Comparison of ENCODE assay signal across 16 cellular contexts in genomic region chr9:127366594-127366993, GRCh38.
"Had no signal": no experiment of that assay in that cellular context is flagged by ENCODE, and none has a peak within 500 bp of the region (broad histone marks: within the 10 kb centered on the region; RNA-seq: fewer than 3 reads in every experiment).

No MANE protein-coding gene starts in this region.

- H3K4me3 ChIP-seq: esophagus muscularis mucosa, lung, psoas muscle, right lobe of liver, SK-N-MC, smooth muscle cell, tibial artery had no signal

- DNase-seq: activated CD4-positive, alpha-beta memory T cell treated with anti-CD3 and anti-CD28 coated beads for 36 hours; activated CD4-positive, alpha-beta T cell treated with anti-CD3 and anti-CD28 coated beads for 36 hours; activated naive CD8-positive, alpha-beta T cell treated with anti-CD3 and anti-CD28 coated beads for 36 hours; activated T-cell treated with anti-CD3 and anti-CD28 coated beads for 4 hours; amniotic stem cell; cortex of kidney; effector CD4-positive, alpha-beta T cell; psoas muscle; right lobe of liver; stimulated activated CD4-positive, alpha-beta T cell treated with anti-CD3 and anti-CD28 coated beads, Interleukin-4, amount 100 ng/mL, for 4 hours; tibial artery had no signal

- ATAC-seq: activated CD4-positive, alpha-beta T cell treated with anti-CD3 and anti-CD28 coated beads for 36 hours; psoas muscle; right lobe of liver; stimulated activated memory B cell treated with anti-CD40 and anti-IgM and Interleukin-4, amounts not matched to agents 10 μg/mL and 1 μg/mL and 100 μg/mL, for 72 hours had no signal
